ENCODE assay signal across 8 cellular contexts in genomic region chr3:39990532-39990931, GRCh38.
DNase-seq lines count a peak whose midpoint lies in the region; ATAC-seq and TF ChIP-seq lines count a peak whose summit lies in the region.

No MANE protein-coding gene starts in this region.

- H3K36me3 Mint-ChIP-seq in activated CD8-positive, alpha-beta T cell treated with anti-CD3 and anti-CD28 coated beads, Interleukin-2, amount 10 ng/mL, durations not matched to agents 7 days and 5 days (ENCODE audit: low read depth) = no peaks in the 10 kb centered on the region

- no peak overlapping the region for H3K27ac Mint-ChIP-seq in activated CD8-positive, alpha-beta T cell treated with anti-CD3 and anti-CD28 coated beads, Interleukin-2, amount 10 ng/mL, durations not matched to agents 7 days and 5 days

- CTCF ChIA-PET in A673 (lab: Charles Lee) = no interaction called here
- CTCF ChIA-PET in activated CD8-positive, alpha-beta T cell treated with anti-CD3 and anti-CD28 coated beads, Interleukin-2, amount 10 ng/mL, durations not matched to agents 7 days and 5 days (lab: Charles Lee) = no interaction called here

- no peak overlapping the region for H3K27ac ChIP-seq in A673 (ENCODE audit: low read depth, low read length, poor library complexity, severe bottlenecking)

- H3K27me3 Mint-ChIP-seq in activated CD8-positive, alpha-beta T cell treated with anti-CD3 and anti-CD28 coated beads, Interleukin-2, amount 10 ng/mL, durations not matched to agents 7 days and 5 days (ENCODE audit: low read depth) = peaks cover 2% of the 10 kb centered on the region

- peak; percentile 53 for TF ChIP-seq CTCF in A673 (conservative IDR thresholded peaks at IDR 0.05; ENCODE audit: low read depth, low read length)

- no peak overlapping the region for H3K4me3 Mint-ChIP-seq in activated CD8-positive, alpha-beta T cell treated with anti-CD3 and anti-CD28 coated beads, Interleukin-2, amount 10 ng/mL, durations not matched to agents 7 days and 5 days

- H3K9me3 Mint-ChIP-seq in activated CD8-positive, alpha-beta T cell treated with anti-CD3 and anti-CD28 coated beads, Interleukin-2, amount 10 ng/mL, durations not matched to agents 7 days and 5 days (ENCODE audit: insufficient read depth) = no peaks in the 10 kb centered on the region

- BruUV-seq in A673 (replicated peaks; lab: Mats Ljungman, UMichigan) = no TSS peak

- H3K4me1 ChIP-seq in A673 (ENCODE audit: insufficient read depth, low read length, poor library complexity, severe bottlenecking) = no peaks in the 10 kb centered on the region

- H3K9me3 ChIP-seq in A673 (ENCODE audit: low read depth, low read length, poor library complexity, severe bottlenecking) (no peaks in the 10 kb centered on the region), MG63 (peaks cover 3% of the 10 kb centered on the region)

- no peaks in the 10 kb centered on the region for H3K36me3 ChIP-seq in A673 (ENCODE audit: insufficient read depth, low read length, poor library complexity, severe bottlenecking)
- no peaks in the 10 kb centered on the region for H3K36me3 ChIP-seq in MG63

- H3K4me1 Mint-ChIP-seq in activated CD8-positive, alpha-beta T cell treated with anti-CD3 and anti-CD28 coated beads, Interleukin-2, amount 10 ng/mL, durations not matched to agents 7 days and 5 days (ENCODE audit: low read depth) = no peaks in the 10 kb centered on the region

- H3K4me3 ChIP-seq in A673 (ENCODE audit: low read depth, low read length, poor library complexity, severe bottlenecking) = no peak overlapping the region
- no peak overlapping the region for H3K4me3 ChIP-seq in MG63

- DNase-seq in A673 (ENCODE audit: low spot score) (peak; percentile 48), EL (peak; percentile 68), MG63 (peak; percentile 3), left colon (peak in 1 of 2 donors; percentile 44)
- DNase-seq in activated CD8-positive, alpha-beta T cell treated with anti-CD3 and anti-CD28 coated beads, Interleukin-2, amount 10 ng/mL, durations not matched to agents 7 days and 5 days = peak; percentile 35

- POLR2A ChIA-PET in A673 (lab: Charles Lee; ENCODE audit: low non-redundant PET) = no interaction called here
- POLR2A ChIA-PET in activated CD8-positive, alpha-beta T cell treated with anti-CD3 and anti-CD28 coated beads, Interleukin-2, amount 10 ng/mL, durations not matched to agents 7 days and 5 days (lab: Charles Lee) = no interaction called here

- ATAC-seq in activated CD8-positive, alpha-beta T cell treated with anti-CD3 and anti-CD28 coated beads, Interleukin-2, amount 10 ng/mL, durations not matched to agents 7 days and 5 days = no peak
- ATAC-seq in left colon = peak; percentile 76
- no peak for ATAC-seq in HG03442 (IDR thresholded peaks at IDR 0.05; ENCODE audit: unreplicated experiment)
- ATAC-seq in HG03571 (IDR thresholded peaks at IDR 0.05; ENCODE audit: unreplicated experiment) = no peak
- no peak for ATAC-seq in GM21737 (IDR thresholded peaks at IDR 0.05; ENCODE audit: unreplicated experiment)

- intact Hi-C loops in A673 (cut with micrococcal nuclease; ENCODE audit: unreplicated experiment) (loop anchor here (5.0 to 10.0 kb wide), 3 partner anchors 178 to 446 kb away; no protein-coding TSS in a partner anchor), left colon (cut with DNase I, micrococcal nuclease) (no loop called here)

- H3K27me3 ChIP-seq in A673 (replicated peaks; ENCODE audit: insufficient read depth, low read depth, low read length, poor library complexity) (no peaks in the 10 kb centered on the region), MG63 (no peaks in the 10 kb centered on the region)
